In the genomic region with DNA sequence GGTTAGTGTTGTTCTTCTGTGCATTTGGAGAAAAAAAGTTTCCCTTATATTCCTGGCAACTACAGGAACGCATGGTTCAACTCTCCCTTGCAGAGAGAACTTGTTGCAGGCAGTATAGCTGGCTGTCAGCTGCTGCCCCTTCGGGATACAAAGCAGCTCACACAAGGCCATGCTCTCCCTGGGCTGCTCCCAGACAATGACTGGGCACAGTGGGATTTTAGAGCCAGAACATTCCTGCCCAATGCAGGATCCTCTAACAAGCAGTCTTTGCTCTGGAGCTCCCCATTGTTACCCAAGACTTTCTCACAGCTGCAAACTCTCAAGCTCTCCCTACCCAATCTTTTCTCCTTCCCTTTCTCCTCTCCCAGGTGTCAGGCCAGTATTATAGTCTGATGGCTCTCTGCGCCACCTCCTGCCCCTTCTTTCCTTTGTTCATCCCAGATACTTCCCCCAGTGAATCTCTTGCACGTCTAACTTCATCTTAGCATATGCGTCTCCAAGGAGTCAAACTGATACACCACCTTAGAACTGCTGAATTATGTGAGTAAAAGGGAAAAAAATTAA, we compare ENCODE assay signal across 20 cellular contexts. TPM values are rescaled to one million over a fixed set of nuclear protein-coding genes. Genes with fewer than 3 reads are reported as not detected.
DNase-seq lines count a peak whose midpoint lies in the region; ATAC-seq, FAIRE-seq and TF ChIP-seq lines count a peak whose summit lies in the region.
"Had no signal": no experiment of that assay in that cellular context is flagged by ENCODE, and none has a peak within 500 bp of the region (broad histone marks: within the 10 kb centered on the region; RNA-seq: fewer than 3 reads in every experiment).

No MANE protein-coding gene starts in this region.

- H4K5ac ChIP-seq in H1 (ENCODE audit: insufficient read length, low read depth, low read length), result peak overlapping the region; percentile 4

- WGBS in HUES64, result 86% methylated on average over 5 of the region's 5 CpGs
- WGBS in H1 (ENCODE audit: extremely low coverage in 1 of 2, insufficient coverage in 1 of 2, insufficient read length in 1 of 2, insufficient replicate concordance in 2 of 2, low coverage in 1 of 2, low lambda C conversion rate in 2 of 2, missing lambda C conversion rate in 1 of 2), 2 experiments, result 89% methylated on average over 5 of the region's 5 CpGs; no CpG with 5 or more reads in 1 of the 2 experiments

- peak overlapping the region; percentile 29 for H2BK120ac ChIP-seq in H1 (replicated peaks; ENCODE audit: low read depth, low read length)

- H2BK12ac ChIP-seq in H1 (ENCODE audit: low read depth, low read length), result peak overlapping the region; percentile 82; the same call in 1 of the 2 replicates

- no peak for TF ChIP-seq EP300 in H1 (IDR thresholded peaks at IDR 0.05; ENCODE audit: borderline replicate concordance in 1 of 2, low read depth in 2 of 2, low read length in 2 of 2)

- 0 out of 2 replicates have a peak overlapping the region, but pooled peaks have one; percentile 16 for H3K27ac ChIP-seq in HUES64 (ENCODE audit: low read depth, low read length)
- no peak overlapping the region for H3K27ac ChIP-seq in H1 (ENCODE audit: low read depth, low read length)
- H3K27ac ChIP-seq in temporal lobe (ENCODE audit: low read depth, low read length), result peak overlapping the region; percentile 23
- H3K27ac ChIP-seq: PC-9 had no signal

- peak overlapping the region; percentile 32; the same call in 1 of the 2 replicates for H2BK5ac ChIP-seq in H1 (ENCODE audit: low read depth, low read length)

- peak; percentile 75 for FAIRE-seq in H1 (lab: Jason Lieb, UNC)
- FAIRE-seq: G401.6 had no signal

- no peaks in the 10 kb centered on the region for H3K9me3 ChIP-seq in HUES64 (ENCODE audit: insufficient read depth, low read depth, low read length)
- peaks cover 0 to 3% of the 10 kb centered on the region in 2 experiments; a peak in 1 of 4 replicates for H3K9me3 ChIP-seq in H1 (ENCODE audit: insufficient read depth in 2 of 2, low read depth in 1 of 2, low read length in 1 of 2)
- H3K9me3 ChIP-seq: BE2C, MG63 had no signal

- H3K23me2 ChIP-seq in H1 (ENCODE audit: low read depth, low read length), result no peaks in the 10 kb centered on the region; the same call in 1 of the 2 replicates

- peak overlapping the region; percentile 87 for H2BK20ac ChIP-seq in H1 (ENCODE audit: low read length)

- no peak overlapping the region for H3K14ac ChIP-seq in H1 (ENCODE audit: insufficient read length)

- POLR2A ChIA-PET in H1 (lab: Charles Lee; ENCODE audit: partially characterized antibody), result interaction anchor here (0.8 to 2.1 kb wide), 4 partner anchors 9 to 131 kb away, joined by 3 to 7 read pairs (median 4); no protein-coding TSS in a partner anchor

- H4K91ac ChIP-seq in H1 (replicated peaks; ENCODE audit: insufficient read length, low read length), result peak overlapping the region; percentile 88

- H3K56ac ChIP-seq in H1 (replicated peaks; ENCODE audit: insufficient read length, low read depth, low read length), result no peak overlapping the region

- peak overlapping the region; percentile 44; the same call in 1 of the 2 replicates for H2AK5ac ChIP-seq in H1 (ENCODE audit: low read depth, low read length)

- no peak overlapping the region for H3K18ac ChIP-seq in H1 (ENCODE audit: extremely low read depth, low read length)

- no peak overlapping the region for H2AFZ ChIP-seq in H1 (ENCODE audit: low read length)
- H2AFZ ChIP-seq: PC-9 had no signal

- no peak overlapping the region for H3K4me2 ChIP-seq in H1 (ENCODE audit: insufficient read depth in 1 of 2, low read depth in 2 of 2, low read length in 2 of 2)
- H3K4me2 ChIP-seq: PC-9 had no signal

- H4K8ac ChIP-seq in H1 (ENCODE audit: extremely low read depth, insufficient read depth, low read length), result no peak overlapping the region

- no peaks in the 10 kb centered on the region for H4K20me1 ChIP-seq in H1 (replicated peaks in 1 of 2; ENCODE audit: control insufficient read depth in 1 of 2, insufficient read depth in 2 of 2, low read length in 2 of 2)

- no peak for TF ChIP-seq POLR2A in H1 (IDR thresholded peaks at IDR 0.05; ENCODE audit: control extremely low read depth in 1 of 2, low read depth in 2 of 2, low read length in 2 of 2)

- TF ChIP-seq CTCF in H1 (IDR thresholded peaks at IDR 0.05; ENCODE audit: control extremely low read depth in 1 of 3, insufficient read depth in 1 of 3, low read depth in 1 of 3, low read length in 3 of 3), result no peak

- H3K4me1 ChIP-seq in HUES64 (ENCODE audit: insufficient read depth, low read length) (peaks cover 30% of the 10 kb centered on the region), H1 (replicated peaks in 1 of 4; ENCODE audit: control insufficient read depth in 3 of 4, insufficient read depth in 4 of 4, low read length in 3 of 4) (peaks cover 4 to 19% (median 6%) of the 10 kb centered on the region in 4 experiments; a peak in 4 of 7 replicates)
- H3K4me1 ChIP-seq: BE2C had no signal

- H3K79me2 ChIP-seq in H1 (ENCODE audit: control insufficient read depth in 1 of 2, insufficient read depth in 2 of 2, low read length in 2 of 2), result no peaks in the 10 kb centered on the region

- no peak for TF ChIP-seq RAD21 in H1 (IDR thresholded peaks at IDR 0.05 in 1 of 2, conservative IDR thresholded peaks at IDR 0.05 in 1 of 2; ENCODE audit: low read depth in 2 of 2, low read length in 2 of 2)

- no peaks in the 10 kb centered on the region for H3K36me3 ChIP-seq in HUES64 (ENCODE audit: insufficient read depth, low read length)
- H3K36me3 ChIP-seq in H1 (ENCODE audit: control insufficient read depth in 2 of 4, insufficient read depth in 4 of 4, low read length in 3 of 4), result no peaks in the 10 kb centered on the region
- H3K36me3 ChIP-seq: BE2C, MG63 had no signal

- intact Hi-C loops in Right ventricle myocardium superior (cut with DNase I), result no loop called here

- H3K4me3 ChIP-seq in HUES64 (ENCODE audit: low read length) (no peak overlapping the region), H1 (ENCODE audit: extremely low read depth in 1 of 4, insufficient read depth in 2 of 4, low read depth in 3 of 4, low read length in 4 of 4) (no peak overlapping the region)
- H3K4me3 ChIP-seq: MG63, PC-9 had no signal

- ATAC-seq in Right ventricle myocardium superior (ENCODE audit: poor library complexity), result no peak
- ATAC-seq: CD8-positive, alpha-beta T cell had no signal

- no peaks in the 10 kb centered on the region for H3K79me1 ChIP-seq in H1 (ENCODE audit: low read depth, low read length)

- no peak overlapping the region for H3K9ac ChIP-seq in HUES64 (ENCODE audit: low read depth, low read length)
- no peak overlapping the region for H3K9ac ChIP-seq in H1 (replicated peaks in 1 of 4; ENCODE audit: extremely low read depth in 1 of 4, low read depth in 3 of 4, low read length in 3 of 4)

- no peak overlapping the region for H3K4ac ChIP-seq in H1 (replicated peaks; ENCODE audit: insufficient read length, low read depth, low read length)

- no peak for DNase-seq in H1 (ENCODE audit: low read depth in 1 of 2, low spot score in 2 of 2)
- DNase-seq in iPS-NIHi11 (ENCODE audit: low spot score), result peak; percentile 27
- DNase-seq in Right ventricle myocardium superior, result no peak
- no peak for DNase-seq in 8988T
- no peak for DNase-seq in kidney tubule cell (ENCODE audit: low spot score)
- DNase-seq: BE2C; CD8-positive, alpha-beta T cell; DMS79 treated with DMSO at 0.1 percent for 48 hours; GOT3; IMR-90; Karpas-422; MG63; NCI-H1092; NCI-H2081 treated with DMSO at 0.1 percent for 48 hours; NCI-H510A; PC-9 had no signal

- H3K23ac ChIP-seq in H1 (ENCODE audit: insufficient read length), result no peak overlapping the region

- peak overlapping the region; percentile 25 for H2BK15ac ChIP-seq in H1 (ENCODE audit: low read length)

- no peaks in the 10 kb centered on the region for H3K27me3 ChIP-seq in HUES64 (ENCODE audit: insufficient read depth, low read length)
- H3K27me3 ChIP-seq in H1 (replicated peaks in 1 of 4; ENCODE audit: control insufficient read depth in 3 of 4, extremely low read depth in 1 of 4, insufficient read depth in 3 of 4, low read length in 3 of 4), result no peaks in the 10 kb centered on the region
- H3K27me3 ChIP-seq: BE2C, MG63 had no signal

- CTCF ChIA-PET in H1 (lab: Charles Lee; ENCODE audit: partially characterized antibody), result interaction anchor here (0.6 to 5.0 kb wide), 6 partner anchors 10 to 187 kb away, joined by 3 to 23 read pairs (median 4); no protein-coding TSS in a partner anchor

TF ChIP-seq in H1, 55 proteins besides CTCF, POLR2A, EP300 and RAD21 (continues in another document):
- TF ChIP-seq, protein P1, sequence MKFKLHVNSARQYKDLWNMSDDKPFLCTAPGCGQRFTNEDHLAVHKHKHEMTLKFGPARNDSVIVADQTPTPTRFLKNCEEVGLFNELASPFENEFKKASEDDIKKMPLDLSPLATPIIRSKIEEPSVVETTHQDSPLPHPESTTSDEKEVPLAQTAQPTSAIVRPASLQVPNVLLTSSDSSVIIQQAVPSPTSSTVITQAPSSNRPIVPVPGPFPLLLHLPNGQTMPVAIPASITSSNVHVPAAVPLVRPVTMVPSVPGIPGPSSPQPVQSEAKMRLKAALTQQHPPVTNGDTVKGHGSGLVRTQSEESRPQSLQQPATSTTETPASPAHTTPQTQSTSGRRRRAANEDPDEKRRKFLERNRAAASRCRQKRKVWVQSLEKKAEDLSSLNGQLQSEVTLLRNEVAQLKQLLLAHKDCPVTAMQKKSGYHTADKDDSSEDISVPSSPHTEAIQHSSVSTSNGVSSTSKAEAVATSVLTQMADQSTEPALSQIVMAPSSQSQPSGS (IDR thresholded peaks at IDR 0.05; ENCODE audit: low read length), result no peak
- TF ChIP-seq EGR1 (IDR thresholded peaks at IDR 0.05; ENCODE audit: borderline replicate concordance, low read depth, low read length), result no peak
- no peak for TF ChIP-seq ZNF274 (IDR thresholded peaks at IDR 0.05; ENCODE audit: borderline replicate concordance, extremely low read depth, low read length)
- TF ChIP-seq GABPA (IDR thresholded peaks at IDR 0.05; ENCODE audit: borderline replicate concordance, insufficient read depth, low read length), result no peak
- no peak for TF ChIP-seq CBX8 (IDR thresholded peaks at IDR 0.05; ENCODE audit: borderline replicate concordance, low read depth, low read length)

RNA-seq across cellular contexts. Expression of a gene that starts 27.5 kb away (rescaled TPM):
- polyA plus RNA-seq in HUES64 (2013, experiment 1 of 2), result 0.15 TPM
- polyA plus RNA-seq in HUES64 (2013, experiment 2 of 2), result not detected
- 0.15 and 0.34 TPM in 2 replicates for total RNA-seq in H1 (2021; fragmentation: NEBNext Ultra II Directional; extraction: Animal tissue kit (Norgen Biotek cat#: 25700))
- polyA plus RNA-seq in H1 (2011; rRNA removed), result 1.0 and 1.1 TPM in 2 replicates
- polyA plus RNA-seq in H1 (2011; cell fraction: cytosol; rRNA removed), result 0.76 TPM
- polyA plus RNA-seq in H1 (2011; cell fraction: nucleus; rRNA removed), result 3.0 TPM
- 0.39 to 0.69 TPM (median 0.64 TPM) in 3 of 4 replicates, not detected in the other for polyA plus RNA-seq in H1 (2012, experiment 1 of 2)
- 0.16 TPM for polyA plus RNA-seq in H1 (2012, experiment 2 of 2)
- polyA plus RNA-seq in H1 (2013, experiment 1 of 2), result 0.28 TPM
- 0.18 TPM for polyA plus RNA-seq in H1 (2013, experiment 2 of 2)
- 1.6 and 2.3 TPM in 2 replicates for polyA minus RNA-seq in H1 (2011; rRNA and poly(A)+ RNA removed)
- polyA minus RNA-seq in H1 (2011; cell fraction: cytosol; rRNA and poly(A)+ RNA removed), result not detected
- 2.0 TPM for polyA minus RNA-seq in H1 (2011; cell fraction: nucleus; rRNA and poly(A)+ RNA removed)
- total RNA-seq in temporal lobe (under 0.01 TPM), Right ventricle myocardium superior (not detected)
- total RNA-seq: CD8-positive, alpha-beta T cell; IMR-90; PC-9 had no signal
- polyA plus RNA-seq: AG04450, IMR-90 had no signal
